Comparison of ENCODE assay signal across 17 cellular contexts in genomic region chr5:178674334-178674733, GRCh38. TPM values are rescaled to one million over a fixed set of nuclear protein-coding genes. Genes with fewer than 3 reads are reported as not detected.
DNase-seq lines count a peak whose midpoint lies in the region; ATAC-seq, FAIRE-seq and TF ChIP-seq lines count a peak whose summit lies in the region.
"Had no signal": no experiment of that assay in that cellular context is flagged by ENCODE, and none has a peak within 500 bp of the region (broad histone marks: within the 10 kb centered on the region; RNA-seq: fewer than 3 reads in every experiment).

No MANE protein-coding gene starts in this region.

- H3K36me3 ChIP-seq in breast epithelium: no peaks in the 10 kb centered on the region
- H3K36me3 ChIP-seq in astrocyte (ENCODE audit: insufficient read depth, low read length): no peaks in the 10 kb centered on the region
- H3K36me3 ChIP-seq: HAP-1 had no signal

- TF ChIP-seq CTCF in MCF 10A (IDR thresholded peaks at IDR 0.05; ENCODE audit: unreplicated experiment) (no peak), breast epithelium (IDR thresholded peaks at IDR 0.05) (no peak), astrocyte (IDR thresholded peaks at IDR 0.05; ENCODE audit: insufficient read depth, low read depth, low read length) (no peak)

- BruUV-seq in MCF 10A (replicated peaks; lab: Mats Ljungman, UMichigan): no TSS peak

- H3K4me3 Mint-ChIP-seq in MCF 10A (ENCODE audit: unreplicated experiment): no peak overlapping the region
- no peak overlapping the region for H3K4me3 Mint-ChIP-seq in astrocyte (ENCODE audit: unreplicated experiment)

- DNase-seq in MCF 10A (ENCODE audit: unreplicated experiment): no peak
- no peak for DNase-seq in breast epithelium (ENCODE audit: low spot score in 2 of 2)
- peak; percentile 28 for DNase-seq in astrocyte (ENCODE audit: low read depth)
- peak; percentile 70 for DNase-seq in iris pigment epithelial cell (ENCODE audit: low read depth)
- no peak for DNase-seq in activated CD4-positive, alpha-beta T cell treated with anti-CD3 and anti-CD28 coated beads for 1 hour
- DNase-seq in COLO668 (lab: John Stamatoyannopoulos, UW; ENCODE audit: unreplicated experiment): no peak
- no peak for DNase-seq in head of caudate nucleus
- DNase-seq: DMS 273 treated with DMSO at 0.1 percent for 48 hours; NCI-H187; NCI-H526 treated with DMSO at 0.1 percent for 48 hours; NK-92 treated with Interleukin-12 subunit alpha and Interleukin-12 subunit beta, amount 100 ng/mL, for 24 hours; SHP77 treated with DMSO at 0.1 percent for 48 hours had no signal

- H3K36me3 Mint-ChIP-seq in MCF 10A (ENCODE audit: insufficient read depth, unreplicated experiment) (peaks cover 7% of the 10 kb centered on the region), astrocyte (ENCODE audit: low read depth, unreplicated experiment) (no peaks in the 10 kb centered on the region)

- no peak for TF ChIP-seq POLR2A in breast epithelium (IDR thresholded peaks at IDR 0.05)

- no peaks in the 10 kb centered on the region for H3K9me3 ChIP-seq in breast epithelium
- H3K9me3 ChIP-seq in astrocyte (ENCODE audit: insufficient read depth, low read depth, low read length): peaks cover 7% of the 10 kb centered on the region
- H3K9me3 ChIP-seq: HAP-1 had no signal

- H3K4me1 ChIP-seq in breast epithelium (no peaks in the 10 kb centered on the region), astrocyte (ENCODE audit: insufficient read depth, low read length) (no peaks in the 10 kb centered on the region)
- H3K4me1 ChIP-seq: HAP-1 had no signal

- H3K27me3 ChIP-seq in breast epithelium (no peaks in the 10 kb centered on the region), astrocyte (ENCODE audit: insufficient read depth, low read length) (no peaks in the 10 kb centered on the region)

- no peak overlapping the region for H2AFZ ChIP-seq in astrocyte (ENCODE audit: low read depth, low read length)

- CTCF ChIA-PET in MCF 10A (lab: Yijun Ruan, JAX): interaction anchor here (0.9 kb wide), 1 partner anchor 53 kb away, joined by 4 read pairs; no protein-coding TSS in a partner anchor

- H3K4me3 ChIP-seq in breast epithelium: no peak overlapping the region
- no peak overlapping the region for H3K4me3 ChIP-seq in astrocyte (ENCODE audit: insufficient read depth, low read depth, low read length)
- H3K4me3 ChIP-seq: HAP-1 had no signal

- H3K27ac ChIP-seq in breast epithelium (no peak overlapping the region), astrocyte (ENCODE audit: low read depth, low read length) (no peak overlapping the region)
- H3K27ac ChIP-seq: 22Rv1, C4-2B, HL-60 had no signal

- ATAC-seq in GM18868 (IDR thresholded peaks at IDR 0.05; ENCODE audit: unreplicated experiment): no peak

- POLR2A ChIA-PET in MCF 10A (lab: Yijun Ruan, JAX): interaction anchor here (1.4 to 1.6 kb wide), 3 partner anchors 48 to 113 kb away, joined by 3 to 6 read pairs (median 3); partner anchors contain the start of gene CLK4

- H3K9me3 Mint-ChIP-seq in MCF 10A (ENCODE audit: unreplicated experiment) (peaks cover 14% of the 10 kb centered on the region), astrocyte (ENCODE audit: unreplicated experiment) (peaks cover 19% of the 10 kb centered on the region)

- H3K27ac Mint-ChIP-seq in MCF 10A (ENCODE audit: low read depth, unreplicated experiment): peak overlapping the region; percentile 3
- peak overlapping the region; percentile 62 for H3K27ac Mint-ChIP-seq in astrocyte (ENCODE audit: unreplicated experiment)

- no peaks in the 10 kb centered on the region for H3K79me2 ChIP-seq in astrocyte (ENCODE audit: insufficient read depth, low read length)

- no peak overlapping the region for H3K9ac ChIP-seq in astrocyte (ENCODE audit: low read length)

- no peak overlapping the region for H3K4me2 ChIP-seq in astrocyte (ENCODE audit: low read length)

- H4K20me1 ChIP-seq in astrocyte (ENCODE audit: insufficient read depth, low read length): no peaks in the 10 kb centered on the region

- peaks cover 33% of the 10 kb centered on the region for H3K4me1 Mint-ChIP-seq in MCF 10A (ENCODE audit: insufficient read depth, unreplicated experiment)
- peaks cover 10% of the 10 kb centered on the region for H3K4me1 Mint-ChIP-seq in astrocyte (ENCODE audit: low read depth, unreplicated experiment)

- FAIRE-seq in astrocyte (lab: Jason Lieb, UNC): no peak

- H3K27me3 Mint-ChIP-seq in MCF 10A (ENCODE audit: insufficient read depth, unreplicated experiment): no peaks in the 10 kb centered on the region
- H3K27me3 Mint-ChIP-seq in astrocyte (ENCODE audit: low read depth, unreplicated experiment): peaks cover 5% of the 10 kb centered on the region

- intact Hi-C loops in MCF 10A (cut with micrococcal nuclease) (no loop called here), breast epithelium (cut with DNase I; ENCODE audit: low total_unique reads) (no loop called here), head of caudate nucleus (cut with DNase I) (no loop called here)

RNA-seq across cellular contexts. Expression of gene CLK4, which starts 47.5 kb away (rescaled TPM):
- total RNA-seq in MCF 10A (2022) (49.3 and 51.7 TPM in 2 replicates), breast epithelium (10 to 100 TPM; 39.0 to 73.2 (median 43.3) TPM), astrocyte (15.4 and 16.5 TPM in 2 replicates)

RNA-seq across cellular contexts. Expression of gene ZNF354A, which starts 56.1 kb away (rescaled TPM):
- total RNA-seq in MCF 10A (2022) (24.3 and 24.8 TPM in 2 replicates), breast epithelium (10 to 100 TPM; 17.6 to 25.8 (median 21.3) TPM), astrocyte (10.5 and 12.0 TPM in 2 replicates)

Comparison
In these comparisons a context has a peak if more than half of its experiments do, and no peak if none do; other contexts are left out.
1. DNase-seq: peak in astrocyte (single experiment) and iris pigment epithelial cell (single experiment); none in MCF 10A (single experiment), breast epithelium (0 of 2), activated CD4-positive, alpha-beta T cell treated with anti-CD3 and anti-CD28 coated beads for 1 hour (single experiment), COLO668 (single experiment) and head of caudate nucleus (0 of 42).